8 cellular contexts compared by ENCODE assay signal in genomic region chr9:136881691-136882108, GRCh38. TPM values are rescaled to one million over a fixed set of nuclear protein-coding genes. Genes with fewer than 3 reads are reported as not detected.
DNase-seq lines count a peak whose midpoint lies in the region; ATAC-seq and TF ChIP-seq lines count a peak whose summit lies in the region.

No MANE protein-coding gene starts in this region.

- no peak overlapping the region for H3K18ac ChIP-seq in mesendoderm (ENCODE audit: low read length)

- H3K4me3 ChIP-seq in mesendoderm (ENCODE audit: low read length) (no peak overlapping the region), upper lobe of right lung (no peak overlapping the region)

- whole genome bisulfite sequencing in mesendoderm (ENCODE audit: extremely low coverage, insufficient coverage, low lambda C conversion rate), result no CpG with 5 or more reads among the region's 9 CpGs

- H3K4me2 ChIP-seq in mesendoderm (ENCODE audit: low read length), result no peak overlapping the region

- ATAC-seq in upper lobe of right lung, result peak; percentile 4
- ATAC-seq in HG02623 (IDR thresholded peaks at IDR 0.05; ENCODE audit: unreplicated experiment), result no peak

- H3K56ac ChIP-seq in mesendoderm (ENCODE audit: low read length), result peak overlapping the region; percentile 15

- H2BK15ac ChIP-seq in mesendoderm (replicated peaks; ENCODE audit: low read depth), result no peak overlapping the region

- no peak overlapping the region for H2BK5ac ChIP-seq in mesendoderm (ENCODE audit: low read length)

- H3K4me1 ChIP-seq in mesendoderm (ENCODE audit: control insufficient read depth, low read depth, low read length) (no peaks in the 10 kb centered on the region), upper lobe of right lung (peaks cover 24% of the 10 kb centered on the region)

- peaks cover under 1% of the 10 kb centered on the region for H3K79me2 ChIP-seq in mesendoderm (ENCODE audit: control insufficient read depth, insufficient read depth, low read length)

- TF ChIP-seq CTCF in upper lobe of right lung (IDR thresholded peaks at IDR 0.05), result no peak

- H3K9me3 ChIP-seq in KOPT-K1 (ENCODE audit: insufficient read depth, low read length, poor library complexity, severe bottlenecking), result no peaks in the 10 kb centered on the region
- H3K9me3 ChIP-seq in upper lobe of right lung, result no peaks in the 10 kb centered on the region

- H3K36me3 ChIP-seq in KOPT-K1 (ENCODE audit: insufficient read depth, low read length), result no peaks in the 10 kb centered on the region
- no peaks in the 10 kb centered on the region for H3K36me3 ChIP-seq in mesendoderm (ENCODE audit: control insufficient read depth, insufficient read depth, low read length)
- no peaks in the 10 kb centered on the region for H3K36me3 ChIP-seq in upper lobe of right lung

- no peak overlapping the region for H3K9ac ChIP-seq in mesendoderm (ENCODE audit: low read length)

- DNase-seq in ELF-1 (ENCODE audit: low read depth, low spot score) (peak; percentile 85), mesendoderm (peak; percentile 25), upper lobe of right lung (no peak), DMS79 treated with DMSO at 0.1 percent for 48 hours (lab: John Stamatoyannopoulos, UW) (no peak), SIG-M5 treated with dmso at 0.1 percent for 504 hours (lab: John Stamatoyannopoulos, UW; ENCODE audit: unreplicated experiment) (no peak)
- DNase-seq in activated effector memory CD4-positive, alpha-beta T cell treated with Interleukin-2 at 50 U/mL for 16 hours, result peak; percentile 22

- H3K4ac ChIP-seq in mesendoderm (ENCODE audit: low read depth, low read length), result no peak overlapping the region

- intact Hi-C loops in upper lobe of right lung (cut with DNase I), result no loop called here

- H4K8ac ChIP-seq in mesendoderm (ENCODE audit: low read depth, low read length), result no peak overlapping the region

- no peaks in the 10 kb centered on the region for H3K79me1 ChIP-seq in mesendoderm (ENCODE audit: low read length)

- H3K27ac ChIP-seq in KOPT-K1 (ENCODE audit: low read depth, low read length, poor library complexity, severe bottlenecking) (peak overlapping the region; percentile 61), mesendoderm (ENCODE audit: low read depth, low read length) (no peak overlapping the region), upper lobe of right lung (peak overlapping the region; percentile 43)

- no peak overlapping the region for H2AK5ac ChIP-seq in mesendoderm (ENCODE audit: low read length)

- no peak overlapping the region for H2BK120ac ChIP-seq in mesendoderm (ENCODE audit: low read depth, low read length)

- no peak overlapping the region for H3K23ac ChIP-seq in mesendoderm (ENCODE audit: low read length)

- no peak overlapping the region for H4K5ac ChIP-seq in mesendoderm (ENCODE audit: low read length)

- H3K27me3 ChIP-seq in mesendoderm (ENCODE audit: insufficient read depth, low read length, poor library complexity) (no peaks in the 10 kb centered on the region), upper lobe of right lung (no peaks in the 10 kb centered on the region)

RNA-seq across cellular contexts. Expression of gene TRAF2, which starts 4.6 kb away (rescaled TPM):
- 16.3 TPM for polyA plus RNA-seq in mesendoderm (2013, experiment 1 of 2)
- 16.3 TPM for polyA plus RNA-seq in mesendoderm (2013, experiment 2 of 2)
- total RNA-seq in upper lobe of right lung, result 14.8 TPM

RNA-seq across cellular contexts. Expression of gene EDF1, which starts 15.6 kb away (rescaled TPM):
- 332 TPM for polyA plus RNA-seq in mesendoderm (2013, experiment 1 of 2)
- 344 TPM for polyA plus RNA-seq in mesendoderm (2013, experiment 2 of 2)
- 250 TPM for total RNA-seq in upper lobe of right lung

RNA-seq across cellular contexts. Expression of gene MAMDC4, which starts 29.6 kb away (rescaled TPM):
- polyA plus RNA-seq in mesendoderm (2013, experiment 1 of 2), result 2.3 TPM
- 1.9 TPM for polyA plus RNA-seq in mesendoderm (2013, experiment 2 of 2)
- 12.9 TPM for total RNA-seq in upper lobe of right lung

RNA-seq across cellular contexts. Expression of gene PHPT1, which starts 32.5 kb away (rescaled TPM):
- polyA plus RNA-seq in mesendoderm (2013, experiment 1 of 2), result 89.8 TPM
- 87.7 TPM for polyA plus RNA-seq in mesendoderm (2013, experiment 2 of 2)
- 82.1 TPM for total RNA-seq in upper lobe of right lung

RNA-seq across cellular contexts. Expression of gene AJM1, which starts 39.4 kb away (rescaled TPM):
- polyA plus RNA-seq in mesendoderm (2013, experiment 1 of 2), result 0.41 TPM
- 0.34 TPM for polyA plus RNA-seq in mesendoderm (2013, experiment 2 of 2)
- total RNA-seq in upper lobe of right lung, result 2.7 TPM

Comparison
In these comparisons a context has a peak if more than half of its experiments do, and no peak if none do; other contexts are left out.
1. DNase-seq: peak in ELF-1 (single experiment), activated effector memory CD4-positive, alpha-beta T cell treated with Interleukin-2 at 50 U/mL for 16 hours (single experiment) and mesendoderm (single experiment); none in upper lobe of right lung (single experiment), DMS79 treated with DMSO at 0.1 percent for 48 hours (single experiment) and SIG-M5 treated with dmso at 0.1 percent for 504 hours (single experiment).